Comparison of ENCODE assay signal across 10 cellular contexts in genomic region chr2:20594957-20595356, GRCh38. TPM values are rescaled to one million over a fixed set of nuclear protein-coding genes. Genes with fewer than 3 reads are reported as not detected.
DNase-seq lines count a peak whose midpoint lies in the region; ATAC-seq and TF ChIP-seq lines count a peak whose summit lies in the region.
"Had no signal": no experiment of that assay in that cellular context is flagged by ENCODE, and none has a peak within 500 bp of the region (broad histone marks: within the 10 kb centered on the region; RNA-seq: fewer than 3 reads in every experiment).

No MANE protein-coding gene starts in this region.

- H3K9me3 Mint-ChIP-seq in activated T-cell treated with anti-CD3 and anti-CD28 coated beads, Interleukin-2, amount 50 U/mL, for 4 hours = no peaks in the 10 kb centered on the region

- no peak for TF ChIP-seq POLR2A in upper lobe of left lung (IDR thresholded peaks at IDR 0.05)

- no peak for TF ChIP-seq RAD21 in liver (IDR thresholded peaks at IDR 0.05)

- peak overlapping the region; percentile 0 to 3 for H3K9ac ChIP-seq in liver (ENCODE audit: low read depth in 1 of 2, low read length in 2 of 2)

- H3K9me2 ChIP-seq in PC-9 (ENCODE audit: insufficient read depth) = no peaks in the 10 kb centered on the region

- no peaks in the 10 kb centered on the region for H4K20me1 ChIP-seq in PC-9 (ENCODE audit: insufficient read depth)

- peaks cover 4% of the 10 kb centered on the region for H3K36me3 Mint-ChIP-seq in activated T-cell treated with anti-CD3 and anti-CD28 coated beads, Interleukin-2, amount 50 U/mL, for 4 hours (ENCODE audit: insufficient read depth)

- H3K4me3 ChIP-seq in PC-9 = peak overlapping the region; percentile 5; the same call in 1 of the 2 replicates
- no peak overlapping the region for H3K4me3 ChIP-seq in liver (ENCODE audit: low read depth in 1 of 3, low read length in 3 of 3)
- no peak overlapping the region for H3K4me3 ChIP-seq in upper lobe of left lung

- 64% methylated on average over 8 of the region's 8 CpGs for WGBS in liver
- 93 to 98% methylated on average over 7 to 8 of the region's 8 CpGs for WGBS in upper lobe of left lung, 2 donors

- no peaks in the 10 kb centered on the region for H3K79me2 ChIP-seq in PC-9 (ENCODE audit: low read depth)

- H3K4me1 ChIP-seq in PC-9 (replicated peaks; ENCODE audit: insufficient read depth) (peaks cover 81% of the 10 kb centered on the region), liver (ENCODE audit: control insufficient read depth in 4 of 4, insufficient read depth in 4 of 4, low read length in 3 of 4) (peaks cover 52 to 86% (median 64%) of the 10 kb centered on the region in 4 donors), upper lobe of left lung (peaks cover 62 to 79% (median 69%) of the 10 kb centered on the region in 4 donors)

- intact Hi-C loops in PC-9 (cut with micrococcal nuclease; ENCODE audit: unreplicated experiment) = loop anchor here (1.0 kb wide), 1 partner anchor 39 kb away; no protein-coding TSS in a partner anchor

- no peak overlapping the region for H3K4me3 Mint-ChIP-seq in activated T-cell treated with anti-CD3 and anti-CD28 coated beads, Interleukin-2, amount 50 U/mL, for 4 hours

- TF ChIP-seq CTCF in PC-9 (conservative IDR thresholded peaks at IDR 0.05) (no peak), liver (IDR thresholded peaks at IDR 0.05; ENCODE audit: low read depth, low read length, missing input control) (no peak), upper lobe of left lung (IDR thresholded peaks at IDR 0.05) (no peak)

- H3K4me2 ChIP-seq in PC-9 = peak overlapping the region; percentile 75

- TF ChIP-seq EP300 in upper lobe of left lung (IDR thresholded peaks at IDR 0.05) = no peak

- CTCF ChIA-PET in PC-9 (lab: Charles Lee) = no interaction called here

- TSS peak; percentile 24 for BruUV-seq in PC-9 (replicated peaks; lab: Mats Ljungman, UMichigan)

- no peaks in the 10 kb centered on the region for H3K27me3 Mint-ChIP-seq in activated T-cell treated with anti-CD3 and anti-CD28 coated beads, Interleukin-2, amount 50 U/mL, for 4 hours (ENCODE audit: low read depth)

- H3K27me3 ChIP-seq in PC-9 (ENCODE audit: insufficient read depth, low read depth) (no peaks in the 10 kb centered on the region), liver (ENCODE audit: control insufficient read depth in 4 of 4, insufficient read depth in 4 of 4, low read length in 3 of 4) (no peaks in the 10 kb centered on the region), upper lobe of left lung (no peaks in the 10 kb centered on the region)

- POLR2A ChIA-PET in PC-9 (lab: Charles Lee; ENCODE audit: unreplicated experiment) = no interaction called here

- H3F3A ChIP-seq in PC-9 (ENCODE audit: insufficient read depth, low read depth) = peaks cover 55% of the 10 kb centered on the region

- DNase-seq in activated T-cell treated with anti-CD3 and anti-CD28 coated beads, Interleukin-2, amount 50 U/mL, for 1 hour = peak; percentile 2
- DNase-seq in activated T-cell treated with anti-CD3 and anti-CD28 coated beads, Interleukin-2, amount 50 U/mL, for 4 hours = no peak
- no peak for DNase-seq in PC-9
- peak in 1 of 2 donors; percentile 20 for DNase-seq in upper lobe of left lung
- no peak for DNase-seq in SKM-1 treated with dmso at 0.1 percent for 144 hours (lab: John Stamatoyannopoulos, UW; ENCODE audit: unreplicated experiment)
- no peak for DNase-seq in activated CD4-positive, CD25-positive, alpha-beta regulatory T cell treated with anti-CD3 and anti-CD28 coated beads, Interleukin-2, amount 50 U/mL, for 72 hours
- no peak for DNase-seq in LoVo (ENCODE audit: low spot score)
- DNase-seq: anterior cingulate cortex, NCI-H187 had no signal

- H3K27ac ChIP-seq in PC-9 (peak overlapping the region; percentile 96), liver (ENCODE audit: low read depth in 1 of 2, low read length in 2 of 2) (peak overlapping the region; percentile 82 to 85), upper lobe of left lung (peak overlapping the region; percentile 79 to 85 (median 83))

- ATAC-seq in activated T-cell treated with anti-CD3 and anti-CD28 coated beads, Interleukin-2, amount 50 U/mL, for 4 hours = no peak
- ATAC-seq in upper lobe of left lung (ENCODE audit: low FRiP score in 2 of 2) = no peak

- H3K9me3 ChIP-seq in PC-9 (ENCODE audit: insufficient read depth, low read depth) (no peaks in the 10 kb centered on the region; the same call in 1 of the 2 replicates), liver (ENCODE audit: control insufficient read depth in 4 of 4, low read length in 3 of 4) (no peaks in the 10 kb centered on the region), upper lobe of left lung (no peaks in the 10 kb centered on the region)

- H3K4me1 Mint-ChIP-seq in activated T-cell treated with anti-CD3 and anti-CD28 coated beads, Interleukin-2, amount 50 U/mL, for 4 hours (ENCODE audit: low read depth) = peaks cover 9% of the 10 kb centered on the region

- H2AFZ ChIP-seq in PC-9 = no peak overlapping the region

- H3K36me3 ChIP-seq in PC-9 (ENCODE audit: low read depth) (no peaks in the 10 kb centered on the region), liver (ENCODE audit: control insufficient read depth in 4 of 4, insufficient read depth in 3 of 4, low read depth in 1 of 4, low read length in 3 of 4) (no peaks in the 10 kb centered on the region), upper lobe of left lung (no peaks in the 10 kb centered on the region)

TF ChIP-seq in liver, 16 proteins besides CTCF, POLR2A, EP300 and RAD21:
- TF ChIP-seq RXRA (IDR thresholded peaks at IDR 0.05) (no peak), GABPA (IDR thresholded peaks at IDR 0.05 in 1 of 2, conservative IDR thresholded peaks at IDR 0.05 in 1 of 2) (no peak), TAF1 (conservative IDR thresholded peaks at IDR 0.05) (no peak), REST (IDR thresholded peaks at IDR 0.05) (no peak), ATF3 (IDR thresholded peaks at IDR 0.05) (no peak), HNF4A (conservative IDR thresholded peaks at IDR 0.05) (no peak), EGR1 (IDR thresholded peaks at IDR 0.05; ENCODE audit: low read depth in 2 of 2) (no peak)

RNA-seq across cellular contexts. Expression of gene HS1BP3, which starts 55.9 kb away (rescaled TPM):
- 1 to 10 TPM; 6.0 to 6.7 (median 6.3) TPM for total RNA-seq in activated T-cell treated with anti-CD3 and anti-CD28 coated beads, Interleukin-2, amount 50 U/mL, for 4 hours
- total RNA-seq in PC-9 (2021) (16.2 and 18.0 TPM in 2 replicates), liver (10 to 100 TPM in 1 of 2 donors, 1 to 10 TPM in 1; 7.7 to 14.1 TPM), upper lobe of left lung (10 to 100 TPM; 41.0 to 45.8 (median 42.7) TPM)
- 10 to 100 TPM in 1 of 2 donors, 1 to 10 TPM in 1; 7.8 to 15.4 TPM for polyA plus RNA-seq in liver
